Comparison of ENCODE assay signal across 18 cellular contexts in the genomic region with DNA sequence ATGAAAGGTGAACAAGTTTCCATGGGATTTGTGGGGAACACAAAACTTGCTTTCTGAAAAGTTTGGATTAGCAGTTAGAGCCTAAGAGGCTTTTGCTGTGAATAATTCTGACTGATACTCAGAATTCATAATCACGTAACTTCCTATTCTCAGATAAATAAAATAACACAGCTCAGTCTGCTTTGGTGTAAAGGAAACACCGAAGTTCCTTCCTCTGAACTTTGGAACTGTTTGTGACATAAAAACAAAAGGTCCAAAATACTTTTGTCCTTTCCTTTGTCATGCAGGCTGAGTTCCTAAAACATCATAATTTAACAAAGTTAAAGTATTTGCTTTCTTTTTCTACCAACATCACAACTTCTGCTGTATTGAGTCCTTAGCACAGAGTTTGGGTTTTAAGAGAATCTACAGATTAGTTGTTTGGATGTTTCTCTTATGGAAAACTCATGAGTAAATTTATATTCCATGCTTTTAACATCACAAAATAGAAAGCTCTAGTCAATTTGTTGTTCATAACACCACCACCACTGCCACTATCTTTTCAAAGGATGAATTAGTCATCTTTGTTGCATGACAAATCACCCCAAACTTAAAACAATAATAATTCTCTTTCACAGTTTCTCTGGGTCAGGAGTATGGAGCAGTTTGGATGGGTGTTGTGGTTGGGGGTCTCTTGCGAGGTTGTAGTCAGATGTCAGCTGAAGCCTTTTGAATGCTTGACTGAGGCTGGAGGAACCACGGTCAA.
DNase-seq lines count a peak whose midpoint lies in the region; ATAC-seq and TF ChIP-seq lines count a peak whose summit lies in the region.
"Had no signal": no experiment of that assay in that cellular context is flagged by ENCODE, and none has a peak within 500 bp of the region (broad histone marks: within the 10 kb centered on the region; RNA-seq: fewer than 3 reads in every experiment).

No MANE protein-coding gene starts in this region.

- H3K4me1 Mint-ChIP-seq in stimulated activated effector memory CD8-positive, alpha-beta T cell treated with anti-CD3 and anti-CD28 coated beads, Interleukin-12 subunit alpha, Interleukin-12 subunit beta, amount 100 ng/mL, for 72 hours = no peaks in the 10 kb centered on the region

- intact Hi-C loops in right cardiac atrium (cut with DNase I) = loop anchor here in 1 of 4 donors (5.0 kb wide), 1 partner anchor 73 kb away; no protein-coding TSS in a partner anchor

- WGBS in right cardiac atrium = 69% methylated on average over 4 of the region's 4 CpGs

- H3K27ac Mint-ChIP-seq in stimulated activated effector memory CD8-positive, alpha-beta T cell treated with anti-CD3 and anti-CD28 coated beads, Interleukin-12 subunit alpha, Interleukin-12 subunit beta, amount 100 ng/mL, for 72 hours = no peak overlapping the region
- H3K27ac Mint-ChIP-seq: dendritic cell treated with granulocyte-macrophage colony-stimulating factor and Interleukin-4, amounts not matched to agents 40 ng/mL and 50 ng/mL, for 4 days; WTC11 had no signal

- H3K4me3 ChIP-seq in cardiac fibroblast (replicated peaks in 1 of 2; ENCODE audit: low read depth in 2 of 2, low read length in 2 of 2) = no peak overlapping the region
- no peak overlapping the region for H3K4me3 ChIP-seq in right cardiac atrium (ENCODE audit: low read length)

- H3K9me3 ChIP-seq in right cardiac atrium (ENCODE audit: control insufficient read depth, low read length) = no peaks in the 10 kb centered on the region

- TF ChIP-seq CTCF in cardiac fibroblast (IDR thresholded peaks at IDR 0.05; ENCODE audit: low read depth, low read length) = no peak

- DNase-seq in HCEC 1CT (peak; percentile 17), cardiac fibroblast (ENCODE audit: low read depth in 2 of 2) (peak; percentile 33 to 59), right cardiac atrium (no peak), HuH-7 (ENCODE audit: low spot score) (no peak), RKO (ENCODE audit: low spot score) (no peak)
- DNase-seq in stimulated activated effector memory CD8-positive, alpha-beta T cell treated with anti-CD3 and anti-CD28 coated beads, Interleukin-12 subunit alpha, Interleukin-12 subunit beta, amount 100 ng/mL, for 72 hours (ENCODE audit: low spot score in 2 of 2) = no peak
- DNase-seq in activated CD4-positive, CD25-positive, alpha-beta regulatory T cell (lab: John Stamatoyannopoulos, UW) = no peak
- DNase-seq: amniotic stem cell; GOT3; naive B cell; NCI-H1930; NCI-H526; PC-3; retina; stimulated activated naive CD4-positive, alpha-beta T cell had no signal

- peaks cover 5% of the 10 kb centered on the region for H3K4me1 ChIP-seq in right cardiac atrium (ENCODE audit: control insufficient read depth, insufficient read depth, low read length)

- H3K4me3 Mint-ChIP-seq in stimulated activated effector memory CD8-positive, alpha-beta T cell treated with anti-CD3 and anti-CD28 coated beads, Interleukin-12 subunit alpha, Interleukin-12 subunit beta, amount 100 ng/mL, for 72 hours = no peak overlapping the region
- H3K4me3 Mint-ChIP-seq: dendritic cell treated with granulocyte-macrophage colony-stimulating factor and Interleukin-4, amounts not matched to agents 40 ng/mL and 50 ng/mL, for 4 days; naive B cell; WTC11 had no signal

- ATAC-seq in right cardiac atrium = peak; percentile 50 to 85
- ATAC-seq in stimulated activated effector memory CD8-positive, alpha-beta T cell treated with anti-CD3 and anti-CD28 coated beads, Interleukin-12 subunit alpha, Interleukin-12 subunit beta, amount 100 ng/mL, for 72 hours = peak; percentile 45
- ATAC-seq in GM18498 (IDR thresholded peaks at IDR 0.05; ENCODE audit: unreplicated experiment) = no peak
- ATAC-seq: PC-3, WTC11 had no signal

- no peaks in the 10 kb centered on the region for H3K9me3 Mint-ChIP-seq in stimulated activated effector memory CD8-positive, alpha-beta T cell treated with anti-CD3 and anti-CD28 coated beads, Interleukin-12 subunit alpha, Interleukin-12 subunit beta, amount 100 ng/mL, for 72 hours
- H3K9me3 Mint-ChIP-seq: dendritic cell treated with granulocyte-macrophage colony-stimulating factor and Interleukin-4, amounts not matched to agents 40 ng/mL and 50 ng/mL, for 4 days; naive B cell had no signal

- H3K27ac ChIP-seq in right cardiac atrium (ENCODE audit: low read length) = peak overlapping the region; percentile 94

- H3K36me3 Mint-ChIP-seq in stimulated activated effector memory CD8-positive, alpha-beta T cell treated with anti-CD3 and anti-CD28 coated beads, Interleukin-12 subunit alpha, Interleukin-12 subunit beta, amount 100 ng/mL, for 72 hours = no peaks in the 10 kb centered on the region
- H3K36me3 Mint-ChIP-seq: naive B cell, WTC11 had no signal

- H3K27me3 ChIP-seq in right cardiac atrium (ENCODE audit: control insufficient read depth, insufficient read depth) = no peaks in the 10 kb centered on the region

Comparison
In these comparisons a context has a peak if more than half of its experiments do, and no peak if none do; other contexts are left out.
1. DNase-seq: peak in HCEC 1CT (single experiment) and cardiac fibroblast (2 of 2); none in right cardiac atrium (0 of 3), stimulated activated effector memory CD8-positive, alpha-beta T cell treated with anti-CD3 and anti-CD28 coated beads, Interleukin-12 subunit alpha, Interleukin-12 subunit beta, amount 100 ng/mL, for 72 hours (0 of 2), activated CD4-positive, CD25-positive, alpha-beta regulatory T cell (0 of 4), HuH-7 (single experiment) and RKO (single experiment).